ENCODE assay signal across 11 cellular contexts in the genomic region with DNA sequence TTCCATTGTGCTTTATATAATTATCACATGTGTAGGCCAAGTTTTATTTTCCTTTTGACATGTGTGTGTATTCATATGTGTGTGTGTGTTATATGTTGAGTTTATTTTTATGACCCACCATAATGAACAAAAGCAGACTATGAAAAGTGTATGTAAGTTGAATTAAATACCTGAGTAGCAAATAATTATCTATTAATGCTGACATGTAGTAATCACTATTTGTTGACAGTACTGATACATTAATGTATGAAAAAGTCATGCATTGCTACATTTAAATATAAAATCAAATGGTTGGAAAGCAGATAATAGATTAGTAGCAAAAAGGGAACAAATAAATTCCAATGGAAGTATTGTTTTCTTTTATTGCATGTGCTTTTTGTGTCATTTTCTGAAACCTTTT.
"Had no signal": no experiment of that assay in that cellular context is flagged by ENCODE, and none has a peak within 500 bp of the region (broad histone marks: within the 10 kb centered on the region; RNA-seq: fewer than 3 reads in every experiment).

No MANE protein-coding gene starts in this region.

- H3K27ac ChIP-seq: GM23248 had no signal

- H3K9me3 ChIP-seq: HAP-1 had no signal

- DNase-seq: GM23248, GOT3, H7, H9, HCEC 1CT, HFFc6 had no signal

- H3K9ac ChIP-seq: GM23248 had no signal

- H3K36me3 ChIP-seq: HAP-1 had no signal

- ATAC-seq: GM23338, HCT116 had no signal

- H2AFZ ChIP-seq: GM23248, GM23338 had no signal

- H3K4me2 ChIP-seq: GM23338 had no signal

- H3K4me1 ChIP-seq: HAP-1 had no signal

- H3K4me3 ChIP-seq: GM23248, GM23338, HAP-1 had no signal

- FAIRE-seq: H1, H54 had no signal
